ENCODE assay signal across 26 cellular contexts in the genomic region with DNA sequence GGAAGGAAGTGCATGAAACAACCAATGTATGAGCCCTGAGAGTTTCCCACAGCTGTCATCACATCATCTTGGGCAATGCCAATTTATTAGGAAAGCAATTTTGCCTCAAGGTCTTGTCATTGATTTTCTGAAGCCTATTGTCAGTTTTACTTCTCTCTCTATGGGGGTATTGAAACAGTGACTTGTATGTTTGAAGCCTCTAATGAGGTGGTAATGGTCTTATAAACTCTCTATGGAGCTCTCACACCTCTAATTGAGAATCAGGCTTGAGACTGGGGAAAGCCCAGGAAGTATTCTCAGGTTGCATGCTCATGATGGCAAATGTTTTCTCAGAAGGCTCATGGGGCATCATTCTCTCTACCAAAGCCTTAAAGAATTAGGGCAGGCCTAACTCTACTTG.
A peak's percentile ranks its signal among the peaks of the same experiment; 100 is the strongest.
DNase-seq lines count a peak whose midpoint lies in the region; ATAC-seq and TF ChIP-seq lines count a peak whose summit lies in the region.
"Had no signal": no experiment of that assay in that cellular context is flagged by ENCODE, and none has a peak within 500 bp of the region (broad histone marks: within the 10 kb centered on the region; RNA-seq: fewer than 3 reads in every experiment).

No MANE protein-coding gene starts in this region.

- no peak overlapping the region for H3K9ac ChIP-seq in neural progenitor cell

- no peaks in the 10 kb centered on the region for H3K9me3 ChIP-seq in neural progenitor cell (ENCODE audit: low read depth)
- H3K9me3 ChIP-seq: BE2C, HAP-1, SJCRH30 had no signal

- POLR2A ChIA-PET in RWPE1 (lab: Yijun Ruan, JAX; ENCODE audit: low non-redundant PET) = no interaction called here

- no peaks in the 10 kb centered on the region for H3K4me1 ChIP-seq in neural progenitor cell
- H3K4me1 ChIP-seq: BE2C, SJCRH30 had no signal

- no peaks in the 10 kb centered on the region for H3K36me3 Mint-ChIP-seq in neural progenitor cell
- H3K36me3 Mint-ChIP-seq: CD14-positive monocyte had no signal

- intact Hi-C loops in left ventricle myocardium superior (cut with micrococcal nuclease) = no loop called here

- H3K4me2 ChIP-seq in neural progenitor cell = no peak overlapping the region

- no peaks in the 10 kb centered on the region for H3K36me3 ChIP-seq in neural progenitor cell
- H3K36me3 ChIP-seq: BE2C, HAP-1, SJCRH30 had no signal

- H3K27ac ChIP-seq in angular gyrus (ENCODE audit: low read depth, low read length) = peak overlapping the region; percentile 22
- H3K27ac ChIP-seq in neural progenitor cell = no peak overlapping the region
- no peak overlapping the region for H3K27ac ChIP-seq in RWPE1
- H3K27ac ChIP-seq: SJCRH30 had no signal

- CTCF ChIA-PET in RWPE1 (lab: Yijun Ruan, JAX) = interaction anchor here (0.7 kb wide), 1 partner anchor 259 kb away, joined by 3 read pairs; no protein-coding TSS in a partner anchor

- no peak overlapping the region for H3K4me3 Mint-ChIP-seq in neural progenitor cell
- H3K4me3 Mint-ChIP-seq: CD14-positive monocyte; CD8-positive, alpha-beta memory T cell; HFFc6 had no signal

- H3K4me1 Mint-ChIP-seq in neural progenitor cell = peaks cover 5% of the 10 kb centered on the region
- H3K4me1 Mint-ChIP-seq: CD8-positive, alpha-beta memory T cell had no signal

- DNase-seq in epithelial cell of esophagus (ENCODE audit: low read depth) (peak; percentile 26), HK-2 (ENCODE audit: unreplicated experiment) (no peak), left ventricle myocardium superior (no peak), neural progenitor cell (ENCODE audit: low spot score) (no peak), RWPE1 (ENCODE audit: low spot score) (no peak)
- DNase-seq: BE2C; CD8-positive, alpha-beta memory T cell; DMS 273 treated with DMSO at 0.1 percent for 48 hours; DMS79; EL; GDM1; GOT3; HFFc6; NCI-H1048; NCI-H187 treated with DMSO at 0.1 percent for 48 hours; NCI-H446; NCI-H524 treated with DMSO at 0.1 percent for 48 hours; NCI-H774; PC-3; SJCRH30 had no signal

- H3K27me3 ChIP-seq in neural progenitor cell = no peaks in the 10 kb centered on the region
- H3K27me3 ChIP-seq: BE2C, SJCRH30 had no signal

- H3K27me3 Mint-ChIP-seq in neural progenitor cell (ENCODE audit: insufficient read depth, low read depth) = peaks cover 2% of the 10 kb centered on the region

- H2AFZ ChIP-seq in neural progenitor cell (replicated peaks) = no peak overlapping the region

- no peaks in the 10 kb centered on the region for H3F3A ChIP-seq in neural progenitor cell (ENCODE audit: low read depth)

- no peaks in the 10 kb centered on the region for H3K79me2 ChIP-seq in neural progenitor cell (ENCODE audit: low read depth)

- TF ChIP-seq CTCF in epithelial cell of esophagus (IDR thresholded peaks at IDR 0.05; ENCODE audit: insufficient read depth, low read depth, low read length, missing control alignments) (no peak), neural progenitor cell (IDR thresholded peaks at IDR 0.05) (no peak), RWPE1 (conservative IDR thresholded peaks at IDR 0.05; ENCODE audit: low read depth) (no peak)

- ATAC-seq in GM18868 (IDR thresholded peaks at IDR 0.05; ENCODE audit: unreplicated experiment) (peak; percentile 17), left ventricle myocardium superior (no peak)
- ATAC-seq: PC-3, Right ventricle myocardium inferior, SK-N-SH treated with all-trans-retinoic acid at 6 μM for 48 hours had no signal

- H3K4me3 ChIP-seq in epithelial cell of esophagus (ENCODE audit: low read length) = no peak overlapping the region
- H3K4me3 ChIP-seq in neural progenitor cell = no peak overlapping the region
- H3K4me3 ChIP-seq: HAP-1, SJCRH30 had no signal

- no peaks in the 10 kb centered on the region for H4K20me1 ChIP-seq in neural progenitor cell (ENCODE audit: low read depth)

- no peak overlapping the region for H3K27ac Mint-ChIP-seq in neural progenitor cell
- H3K27ac Mint-ChIP-seq: CD8-positive, alpha-beta memory T cell; HFFc6 had no signal

- H3K9me3 Mint-ChIP-seq in neural progenitor cell = peaks cover 5% of the 10 kb centered on the region
- H3K9me3 Mint-ChIP-seq: HFFc6 had no signal
